8 cellular contexts compared by ENCODE assay signal in genomic region chr2:10812362-10813084, GRCh38. TPM values are rescaled to one million over a fixed set of nuclear protein-coding genes. Genes with fewer than 3 reads are reported as not detected.
DNase-seq lines count a peak whose midpoint lies in the region; ATAC-seq, FAIRE-seq and TF ChIP-seq lines count a peak whose summit lies in the region.

A gene with protein sequence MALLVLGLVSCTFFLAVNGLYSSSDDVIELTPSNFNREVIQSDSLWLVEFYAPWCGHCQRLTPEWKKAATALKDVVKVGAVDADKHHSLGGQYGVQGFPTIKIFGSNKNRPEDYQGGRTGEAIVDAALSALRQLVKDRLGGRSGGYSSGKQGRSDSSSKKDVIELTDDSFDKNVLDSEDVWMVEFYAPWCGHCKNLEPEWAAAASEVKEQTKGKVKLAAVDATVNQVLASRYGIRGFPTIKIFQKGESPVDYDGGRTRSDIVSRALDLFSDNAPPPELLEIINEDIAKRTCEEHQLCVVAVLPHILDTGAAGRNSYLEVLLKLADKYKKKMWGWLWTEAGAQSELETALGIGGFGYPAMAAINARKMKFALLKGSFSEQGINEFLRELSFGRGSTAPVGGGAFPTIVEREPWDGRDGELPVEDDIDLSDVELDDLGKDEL (minus strand): TSS chr2:10812785. CDS start chr2:10812696, 89 bp downstream.

- TF ChIP-seq CTCF in IMR-90 (conservative IDR thresholded peaks at IDR 0.05; ENCODE audit: low read depth, low read length) (no peak), OCI-LY7 (conservative IDR thresholded peaks at IDR 0.05; ENCODE audit: low read length) (no peak), endothelial cell of umbilical vein (IDR thresholded peaks at IDR 0.05; ENCODE audit: extremely low read depth in 1 of 2, insufficient read depth in 1 of 2, low read depth in 1 of 2, low read length in 2 of 2) (no peak)

- WGBS in IMR-90 (ENCODE audit: extremely low coverage in 2 of 2, insufficient read length in 1 of 2), 2 experiments: 4% methylated on average over 46 of the region's 94 CpGs; no CpG with 5 or more reads in 1 of the 2 experiments

- TF ChIP-seq POLR2A in IMR-90 (IDR thresholded peaks at IDR 0.05; ENCODE audit: low read depth, low read length) (peak; percentile 70; the same call in 1 of the 2 replicates), endothelial cell of umbilical vein (IDR thresholded peaks at IDR 0.05; ENCODE audit: low read depth, low read length) (peak; percentile 72)

- peak within 1 kb of the TSS; percentile 51 for H4K91ac ChIP-seq in IMR-90 (ENCODE audit: insufficient read depth, low read depth, low read length)

- H3K36me3 ChIP-seq in IMR-90 (ENCODE audit: control insufficient read depth, insufficient read depth, low read length) (no peaks in the 10 kb centered on the region; the same call in 1 of the 2 replicates), OCI-LY7 (ENCODE audit: insufficient read depth, low read length) (peaks cover 37% of the 10 kb centered on the region), endothelial cell of umbilical vein (ENCODE audit: control insufficient read depth in 2 of 2, extremely low read depth in 1 of 2, insufficient read depth in 2 of 2, low read length in 2 of 2) (peaks cover 0 to 3% of the 10 kb centered on the region in 2 experiments)

- peak within 1 kb of the TSS; percentile 89 for H3K14ac ChIP-seq in IMR-90 (replicated peaks; ENCODE audit: low read depth, low read length)

- peak within 1 kb of the TSS; percentile 55 for H3K4ac ChIP-seq in IMR-90 (ENCODE audit: low read depth, low read length)

- H2AFZ ChIP-seq in IMR-90 (replicated peaks; ENCODE audit: low read length, poor library complexity) (peak within 1 kb of the TSS; percentile 94), OCI-LY7 (ENCODE audit: low read length) (peak within 1 kb of the TSS; percentile 75), endothelial cell of umbilical vein (ENCODE audit: low read depth, low read length) (peak within 1 kb of the TSS; percentile 41)

- peak within 1 kb of the TSS; percentile 98 for H2AK9ac ChIP-seq in IMR-90 (replicated peaks; ENCODE audit: low read depth, low read length, poor library complexity)

- CTCF ChIA-PET in IMR-90 (lab: Yijun Ruan, JAX) (interaction anchor here (1.1 to 1.2 kb wide), 3 partner anchors 12 to 312 kb away, joined by 3 to 5 read pairs (median 3); no protein-coding TSS in a partner anchor), OCI-LY7 (lab: Charles Lee; ENCODE audit: unreplicated experiment) (no interaction called here), endothelial cell of umbilical vein (lab: Charles Lee) (interaction anchor here (1.1 to 4.0 kb wide), 6 partner anchors 18 to 635 kb away, joined by 4 to 38 read pairs (median 6); a partner anchor contains a TSS)

- peak within 1 kb of the TSS; percentile 81 for H3K56ac ChIP-seq in IMR-90 (ENCODE audit: extremely low read depth, insufficient read depth, low read length)

- in situ Hi-C loops in IMR-90 (cut with MboI; ENCODE audit: low sequenced_read_pairs): no loop called here

- peak within 1 kb of the TSS; percentile 83 for H3K4me3 ChIP-seq in IMR-90 (ENCODE audit: insufficient read depth, low read depth, low read length)
- peak within 1 kb of the TSS; percentile 79 for H3K4me3 ChIP-seq in OCI-LY7 (ENCODE audit: low read depth, low read length, poor library complexity, severe bottlenecking)
- peak within 1 kb of the TSS; percentile 53 to 95 (median 67) for H3K4me3 ChIP-seq in endothelial cell of umbilical vein (replicated peaks in 1 of 3; ENCODE audit: insufficient read depth in 1 of 3, low read depth in 1 of 3, low read length in 3 of 3)
- peak within 1 kb of the TSS; percentile 85 for H3K4me3 ChIP-seq in mononuclear cell (ENCODE audit: low read length)

- TF ChIP-seq RAD21 in IMR-90 (IDR thresholded peaks at IDR 0.05; ENCODE audit: low read length): no peak

- H2AK5ac ChIP-seq in IMR-90 (ENCODE audit: low read depth, low read length): peak within 1 kb of the TSS; percentile 86

- peaks cover 48% of the 10 kb centered on the region for H3K79me2 ChIP-seq in OCI-LY7 (ENCODE audit: insufficient read depth, low read depth, low read length)
- H3K79me2 ChIP-seq in endothelial cell of umbilical vein (ENCODE audit: control insufficient read depth, insufficient read depth, low read length): peaks cover 50% of the 10 kb centered on the region

- peak within 1 kb of the TSS; percentile 22; the same call in 1 of the 2 replicates for H3K18ac ChIP-seq in IMR-90 (ENCODE audit: low read depth, low read length)

- no peaks in the 10 kb centered on the region for H3K9me2 ChIP-seq in OCI-LY7 (ENCODE audit: insufficient read depth, low read length)

- no peak within 1 kb of the TSS for H2BK20ac ChIP-seq in IMR-90 (ENCODE audit: low read depth, low read length)

- ATAC-seq in GM21529 (IDR thresholded peaks at IDR 0.05; ENCODE audit: unreplicated experiment) (peak; percentile 85), IMR-90 (ENCODE audit: low read depth) (peak; percentile 92)

- H2BK120ac ChIP-seq in IMR-90 (ENCODE audit: low read depth, low read length): no peak within 1 kb of the TSS; the same call in 1 of the 2 replicates

- DNase-seq in DMS 273 treated with DMSO at 0.1 percent for 48 hours (lab: John Stamatoyannopoulos, UW) (peak; percentile 80), IMR-90 (peak; percentile 95), OCI-LY7 (ENCODE audit: low spot score) (peak; percentile 97), activated T-cell treated with anti-CD3 and anti-CD28 coated beads for 1 hour (ENCODE audit: low read depth) (peak; percentile 89), endothelial cell of umbilical vein (ENCODE audit: low read depth, low spot score) (peak; percentile 98)
- DNase-seq in stimulated activated CD8-positive, alpha-beta memory T cell treated with anti-CD3 and anti-CD28 coated beads, Interleukin-2, amount 100 ng/mL, for 48 hours (ENCODE audit: low read depth in 2 of 2): peak; percentile 91 to 94

- H3K27me3 ChIP-seq in IMR-90 (ENCODE audit: control insufficient read depth, insufficient read depth, low read length) (peaks cover 7% of the 10 kb centered on the region), endothelial cell of umbilical vein (ENCODE audit: control insufficient read depth in 2 of 2, insufficient read depth in 2 of 2, low read length in 2 of 2) (peaks cover 0 to 2% of the 10 kb centered on the region in 2 experiments), mononuclear cell (ENCODE audit: insufficient read depth, low read length) (no peaks in the 10 kb centered on the region)

- intact Hi-C loops in IMR-90 (cut with micrococcal nuclease) (no loop called here), OCI-LY7 (cut with micrococcal nuclease; ENCODE audit: unreplicated experiment) (loop anchor here (2.0 to 5.0 kb wide), 4 partner anchors 124 to 935 kb away; partner anchors contain the start of genes LPIN1, NOL10, ODC1 and ROCK2), endothelial cell of umbilical vein (cut with micrococcal nuclease) (loop anchor here (1.0 to 5.0 kb wide), 2 partner anchors 124 to 530 kb away; partner anchors contain the start of gene ROCK2)

- H3K9ac ChIP-seq in IMR-90 (ENCODE audit: low read depth, low read length) (peak within 1 kb of the TSS; percentile 97), endothelial cell of umbilical vein (replicated peaks; ENCODE audit: extremely low read depth, insufficient read depth, low read length) (peak within 1 kb of the TSS; percentile 91)

- no peak within 1 kb of the TSS; the same call in 2 of the 3 replicates for H2BK15ac ChIP-seq in IMR-90 (ENCODE audit: low read depth, low read length)

- peak within 1 kb of the TSS; percentile 11; the same call in 1 of the 2 replicates for H4K5ac ChIP-seq in IMR-90 (ENCODE audit: low read depth, low read length)

- H3K9me1 ChIP-seq in IMR-90 (ENCODE audit: insufficient read depth, low read length) (peaks cover 3% of the 10 kb centered on the region), endothelial cell of umbilical vein (replicated peaks; ENCODE audit: control insufficient read depth, extremely low read depth, insufficient read depth, low read length) (peaks cover 3% of the 10 kb centered on the region)

- H3K79me1 ChIP-seq in IMR-90 (ENCODE audit: low read depth in 1 of 2, low read length in 2 of 2): peaks cover 0 to 35% of the 10 kb centered on the region in 2 experiments; a peak in 2 of 4 replicates

- peak within 1 kb of the TSS; percentile 64 for H3K23ac ChIP-seq in IMR-90 (ENCODE audit: low read depth, low read length)

- peak; percentile 87 for FAIRE-seq in endothelial cell of umbilical vein (lab: Jason Lieb, UNC)

- H4K8ac ChIP-seq in IMR-90 (ENCODE audit: low read depth in 2 of 2, low read length in 2 of 2): peak within 1 kb of the TSS; percentile 54 to 79

- H3K27ac ChIP-seq in IMR-90 (ENCODE audit: insufficient read depth, low read length) (peak within 1 kb of the TSS; percentile 84), OCI-LY7 (ENCODE audit: low read depth, low read length, poor library complexity, severe bottlenecking) (peak within 1 kb of the TSS; percentile 70), endothelial cell of umbilical vein (ENCODE audit: insufficient read depth, low read depth, low read length) (peak within 1 kb of the TSS; percentile 64)

- H3K9me3 ChIP-seq in IMR-90 (ENCODE audit: control insufficient read depth, insufficient read depth, low read length) (no peaks in the 10 kb centered on the region), OCI-LY7 (ENCODE audit: low read length) (no peaks in the 10 kb centered on the region), endothelial cell of umbilical vein (replicated peaks; ENCODE audit: control insufficient read depth, insufficient read depth, low read length) (no peaks in the 10 kb centered on the region), mononuclear cell (ENCODE audit: low read depth, low read length) (no peaks in the 10 kb centered on the region)

- dilution Hi-C loops in IMR-90 (cut with HindIII; ENCODE audit: low sequenced_read_pairs, unreplicated experiment): no loop called here
- dilution Hi-C loops in endothelial cell of umbilical vein (cut with MboI; ENCODE audit: extremely low pct_ligation_motif_present, low sequenced_read_pairs): no loop called here

- peak within 1 kb of the TSS; percentile 98 for H3K4me2 ChIP-seq in IMR-90 (ENCODE audit: low read depth, low read length)
- H3K4me2 ChIP-seq in OCI-LY7 (ENCODE audit: low read length): peak within 1 kb of the TSS; percentile 91
- H3K4me2 ChIP-seq in endothelial cell of umbilical vein (ENCODE audit: insufficient read depth, low read length): peak within 1 kb of the TSS; percentile 69

- H4K20me1 ChIP-seq in IMR-90 (ENCODE audit: insufficient read depth, low read length) (peaks cover 39% of the 10 kb centered on the region), OCI-LY7 (ENCODE audit: insufficient read depth, low read length) (peaks cover 35% of the 10 kb centered on the region), endothelial cell of umbilical vein (replicated peaks; ENCODE audit: control insufficient read depth, extremely low read depth, insufficient read depth, low read length) (peaks cover 3% of the 10 kb centered on the region)

- BruUV-seq in IMR-90 (replicated peaks; lab: Mats Ljungman, UMichigan) (no TSS peak), OCI-LY7 (replicated peaks; lab: Mats Ljungman, UMichigan) (no TSS peak), endothelial cell of umbilical vein (replicated peaks; lab: Mats Ljungman, UMichigan) (no TSS peak)

- peak within 1 kb of the TSS; percentile 54 for H2BK5ac ChIP-seq in IMR-90 (ENCODE audit: low read depth, low read length, poor library complexity, severe bottlenecking)

- POLR2A ChIA-PET in IMR-90 (lab: Charles Lee; ENCODE audit: unreplicated experiment) (interaction anchor here (0.6 kb wide), 1 partner anchor 146 kb away, joined by 3 read pairs; no protein-coding TSS in a partner anchor), OCI-LY7 (lab: Charles Lee) (interaction anchor here (1.3 kb wide), 2 partner anchors 8 to 11 kb away, joined by 4 to 7 read pairs; no protein-coding TSS in a partner anchor), endothelial cell of umbilical vein (lab: Charles Lee) (no interaction called here)

- H3K4me1 ChIP-seq in IMR-90 (ENCODE audit: control insufficient read depth, insufficient read depth, low read length) (peaks cover 10% of the 10 kb centered on the region), OCI-LY7 (ENCODE audit: insufficient read depth, low read length, poor library complexity, severe bottlenecking) (peaks cover 46% of the 10 kb centered on the region), endothelial cell of umbilical vein (ENCODE audit: control insufficient read depth, extremely low read depth, insufficient read depth, low read length) (peaks cover 27% of the 10 kb centered on the region), mononuclear cell (ENCODE audit: insufficient read depth, low read length) (peaks cover 34% of the 10 kb centered on the region)

RNA-seq across cellular contexts. Expression of the gene that starts here (rescaled TPM):
- 204 and 384 TPM in 2 replicates for total RNA-seq in IMR-90 (2012; rRNA removed)
- polyA plus RNA-seq in IMR-90 (2012; rRNA removed): 317 and 349 TPM in 2 replicates
- 120 and 217 TPM in 2 replicates for polyA plus RNA-seq in IMR-90 (2012; cell fraction: cytosol; rRNA removed)
- 31.1 and 123 TPM in 2 replicates for polyA plus RNA-seq in IMR-90 (2012; cell fraction: nucleus; rRNA removed; ENCODE audit: low replicate concordance)
- total RNA-seq in OCI-LY7 (2014; rRNA removed; shearing (Covaris generic)): 171 and 192 TPM in 2 replicates
- 132 and 150 TPM in 2 replicates for total RNA-seq in OCI-LY7 (2022)
- total RNA-seq in endothelial cell of umbilical vein: 424 and 433 TPM in 2 replicates
- 211 and 335 TPM in 2 replicates for polyA plus RNA-seq in endothelial cell of umbilical vein
- polyA plus RNA-seq in endothelial cell of umbilical vein (2011; cell fraction: cytosol; rRNA removed): 355 and 422 TPM in 2 replicates
- polyA plus RNA-seq in endothelial cell of umbilical vein (2011; cell fraction: nucleus; rRNA removed): 194 and 286 TPM in 2 replicates
- 421 and 422 TPM in 2 replicates for polyA plus RNA-seq in endothelial cell of umbilical vein (2012)
- 223 and 225 TPM in 2 replicates for polyA minus RNA-seq in endothelial cell of umbilical vein
- 78.6 TPM for polyA minus RNA-seq in endothelial cell of umbilical vein (2011; cell fraction: cytosol; rRNA and poly(A)+ RNA removed)
- 41.8 and 50.2 TPM in 2 replicates for polyA minus RNA-seq in endothelial cell of umbilical vein (2011; cell fraction: nucleus; rRNA and poly(A)+ RNA removed)
- total RNA-seq in mononuclear cell: 58.7 TPM

Comparison
In these comparisons a context has a peak if more than half of its experiments do, and no peak if none do; other contexts are left out.
1. Peak in every context shown above with its lines: DNase-seq, ATAC-seq, H3K4me3 ChIP-seq and H3K27ac ChIP-seq.
2. H2AFZ ChIP-seq: peak in every context shown above with its lines; median percentile 94 in IMR-90; 75 in OCI-LY7; 41 in endothelial cell of umbilical vein.